ENCODE assay signal across 8 cellular contexts in genomic region chr5:137320056-137321045, GRCh38.
DNase-seq lines count a peak whose midpoint lies in the region; ATAC-seq and TF ChIP-seq lines count a peak whose summit lies in the region.

No MANE protein-coding gene starts in this region.

- no peak overlapping the region for H3K27ac ChIP-seq in neural progenitor cell

- H3K36me3 ChIP-seq in neural progenitor cell: no peaks in the 10 kb centered on the region

- H3K4me1 Mint-ChIP-seq in neural progenitor cell: peaks cover 24% of the 10 kb centered on the region

- TF ChIP-seq CTCF in neural progenitor cell (IDR thresholded peaks at IDR 0.05): peak; percentile 80

- H3K9ac ChIP-seq in neural progenitor cell: no peak overlapping the region

- no peak overlapping the region for H3K4me3 Mint-ChIP-seq in neural progenitor cell

- no peaks in the 10 kb centered on the region for H3K79me2 ChIP-seq in neural progenitor cell (ENCODE audit: low read depth)

- peaks cover 19% of the 10 kb centered on the region for H3K9me3 Mint-ChIP-seq in neural progenitor cell

- H3K9me3 ChIP-seq in neural progenitor cell (ENCODE audit: low read depth): no peaks in the 10 kb centered on the region

- no peak overlapping the region for H3K27ac Mint-ChIP-seq in neural progenitor cell

- peaks cover 5% of the 10 kb centered on the region for H3F3A ChIP-seq in neural progenitor cell (ENCODE audit: low read depth)

- peaks cover 5% of the 10 kb centered on the region for H3K4me1 ChIP-seq in neural progenitor cell

- no peak overlapping the region for H3K4me3 ChIP-seq in neural progenitor cell

- no peaks in the 10 kb centered on the region for H3K27me3 ChIP-seq in neural progenitor cell

- ATAC-seq in GM18517 (IDR thresholded peaks at IDR 0.05; ENCODE audit: unreplicated experiment): no peak
- ATAC-seq in GM21723 (IDR thresholded peaks at IDR 0.05; ENCODE audit: unreplicated experiment): no peak

- peak overlapping the region; percentile 94 for H2AFZ ChIP-seq in neural progenitor cell (replicated peaks)

- DNase-seq in CD1c-positive myeloid dendritic cell (ENCODE audit: extremely low spot score): peak; percentile 65
- peak; percentile 32 for DNase-seq in GM19238 (ENCODE audit: insufficient read length, low spot score)
- DNase-seq in NCI-H1105 (lab: John Stamatoyannopoulos, UW): peak; percentile 8
- DNase-seq in T follicular helper cell (ENCODE audit: low read depth): peak; percentile 0
- peak; percentile 78 for DNase-seq in fibroblast of peridontal ligament (ENCODE audit: extremely low read depth)
- peak; percentile 64 for DNase-seq in neural progenitor cell (ENCODE audit: low spot score)

- peaks cover 2% of the 10 kb centered on the region for H3K36me3 Mint-ChIP-seq in neural progenitor cell

- no peaks in the 10 kb centered on the region for H4K20me1 ChIP-seq in neural progenitor cell (ENCODE audit: low read depth)

- H3K27me3 Mint-ChIP-seq in neural progenitor cell (ENCODE audit: insufficient read depth, low read depth): peaks cover 6% of the 10 kb centered on the region

- H3K4me2 ChIP-seq in neural progenitor cell: peak overlapping the region; percentile 13

Comparison
In these comparisons a context has a peak if more than half of its experiments do, and no peak if none do; other contexts are left out.
1. DNase-seq: peak in every context shown above with its lines; median percentile 78 in fibroblast of peridontal ligament; 65 in CD1c-positive myeloid dendritic cell; 64 in neural progenitor cell; 32 in GM19238; 8 in NCI-H1105; 0 in T follicular helper cell.